Comparison of ENCODE assay signal across 24 cellular contexts in genomic region chr6:25637211-25637610, GRCh38. TPM values are rescaled to one million over a fixed set of nuclear protein-coding genes. Genes with fewer than 3 reads are reported as not detected.
"Had no signal": no experiment of that assay in that cellular context is flagged by ENCODE, and none has a peak within 500 bp of the region (broad histone marks: within the 10 kb centered on the region; RNA-seq: fewer than 3 reads in every experiment).

No MANE protein-coding gene starts in this region.

- ATAC-seq: gastroesophageal sphincter; heart left ventricle; left cardiac atrium; sciatic nerve; stimulated activated memory B cell treated with anti-CD40 and anti-IgM and Interleukin-4, amounts not matched to agents 10 μg/mL and 1 μg/mL and 100 μg/mL, for 72 hours; T-cell had no signal

- H3K36me3 Mint-ChIP-seq: activated naive CD8-positive, alpha-beta T cell treated with anti-CD3 and anti-CD28 coated beads for 36 hours; stimulated activated memory B cell treated with anti-CD40 and anti-IgM and Interleukin-4, amounts not matched to agents 10 μg/mL and 1 μg/mL and 100 μg/mL, for 72 hours; T-cell; type B pancreatic cell had no signal

- H3K4me3 Mint-ChIP-seq: activated naive CD8-positive, alpha-beta T cell treated with anti-CD3 and anti-CD28 coated beads for 36 hours; activated T-cell treated with anti-CD3 and anti-CD28 coated beads, Interleukin-2, amount 50 U/mL, for 24 hours; endodermal cell; stimulated activated memory B cell treated with anti-CD40 and anti-IgM and Interleukin-4, amounts not matched to agents 10 μg/mL and 1 μg/mL and 100 μg/mL, for 72 hours; T-cell; T-helper 2 cell treated with Interferon-gamma antibody and Interleukin-4, amounts not matched to agents 5 μg/mL and 100 μg/mL, for 36 hours; type B pancreatic cell had no signal

- DNase-seq: activated CD4-positive, alpha-beta T cell treated with anti-CD3 and anti-CD28 coated beads for 1 hour; activated CD8-positive, alpha-beta memory T cell treated with anti-CD3 and anti-CD28 coated beads, Interleukin-2, amount 50 U/mL, for 4 hours; activated naive CD4-positive, alpha-beta T cell; activated naive CD8-positive, alpha-beta T cell treated with anti-CD3 and anti-CD28 coated beads for 36 hours; activated T-cell treated with anti-CD3 and anti-CD28 coated beads, Interleukin-2, amount 50 U/mL, for 24 hours; amniotic stem cell; colonic mucosa; esophagus squamous epithelium; heart left ventricle; left cardiac atrium; mesenchymal stem cell; stimulated activated CD4-positive, alpha-beta T cell treated with anti-CD3 and anti-CD28 coated beads, Interleukin-15, amount 100 ng/mL, for 24 hours; T-cell; testis had no signal

- H3K9me3 Mint-ChIP-seq: activated naive CD8-positive, alpha-beta T cell treated with anti-CD3 and anti-CD28 coated beads for 36 hours; activated T-cell treated with anti-CD3 and anti-CD28 coated beads, Interleukin-2, amount 50 U/mL, for 24 hours; activated T-helper 2 cell treated with anti-CD3 and anti-CD28 coated beads, Interferon-gamma antibody, Interleukin-2, Interleukin-4, amounts not matched to agents 10 μg/mL and 5 μg/mL and 100 μg/mL, durations not matched to agents 14 hours and 24 hours and 36 hours; endodermal cell; T-helper 2 cell treated with Interferon-gamma antibody and Interleukin-4, amounts not matched to agents 5 μg/mL and 100 μg/mL, for 36 hours; type B pancreatic cell had no signal

- H3K27ac Mint-ChIP-seq: activated naive CD8-positive, alpha-beta T cell treated with anti-CD3 and anti-CD28 coated beads for 36 hours; activated T-cell treated with anti-CD3 and anti-CD28 coated beads, Interleukin-2, amount 50 U/mL, for 24 hours; activated T-helper 2 cell treated with anti-CD3 and anti-CD28 coated beads, Interferon-gamma antibody, Interleukin-2, Interleukin-4, amounts not matched to agents 10 μg/mL and 5 μg/mL and 100 μg/mL, durations not matched to agents 14 hours and 24 hours and 36 hours; endodermal cell; stimulated activated memory B cell treated with anti-CD40 and anti-IgM and Interleukin-4, amounts not matched to agents 10 μg/mL and 1 μg/mL and 100 μg/mL, for 72 hours; T-cell; T-helper 2 cell treated with Interferon-gamma antibody and Interleukin-4, amounts not matched to agents 5 μg/mL and 100 μg/mL, for 36 hours; type B pancreatic cell had no signal

- H3K4me1 Mint-ChIP-seq: activated naive CD8-positive, alpha-beta T cell treated with anti-CD3 and anti-CD28 coated beads for 36 hours; stimulated activated memory B cell treated with anti-CD40 and anti-IgM and Interleukin-4, amounts not matched to agents 10 μg/mL and 1 μg/mL and 100 μg/mL, for 72 hours; T-cell had no signal

RNA-seq across cellular contexts. Expression of gene SCGN, which starts 14.8 kb away (rescaled TPM):
- total RNA-seq: activated naive CD8-positive, alpha-beta T cell treated with anti-CD3 and anti-CD28 coated beads for 36 hours; activated T-helper 2 cell treated with anti-CD3 and anti-CD28 coated beads, Interferon-gamma antibody, Interleukin-2, Interleukin-4, amounts not matched to agents 10 μg/mL and 5 μg/mL and 100 μg/mL, durations not matched to agents 14 hours and 24 hours and 36 hours; endodermal cell; esophagus squamous epithelium; osteoblast; posterior vena cava; sciatic nerve; smooth muscle cell; T-cell had no signal
- polyA plus RNA-seq: smooth muscle cell had no signal
